In genomic region chr19:48954595-48955307, GRCh38 we compare ENCODE assay signal across 8 cellular contexts. TPM values are rescaled to one million over a fixed set of nuclear protein-coding genes. Genes with fewer than 3 reads are reported as not detected.
DNase-seq lines count a peak whose midpoint lies in the region; ATAC-seq and TF ChIP-seq lines count a peak whose summit lies in the region.

BAX (plus strand) TSS chr19:48954875; CDS start chr19:48954929, 54 bp downstream.

- H3K27me3 ChIP-seq in ACC112 (ENCODE audit: insufficient read depth, low read length) (no peaks in the 10 kb centered on the region), skeletal muscle tissue (ENCODE audit: control insufficient read depth in 3 of 3, insufficient read depth in 3 of 3, low read length in 3 of 3) (no peaks in the 10 kb centered on the region)

- no peak for TF ChIP-seq CTCF in VCaP (conservative IDR thresholded peaks at IDR 0.05)

- DNase-seq in NCI-H2171 treated with DMSO at 0.1 percent for 48 hours (lab: John Stamatoyannopoulos, UW) (peak; percentile 96), T47D (ENCODE audit: low read depth in 1 of 2, low spot score in 1 of 2) (peak; percentile 93 to 97)

- H3K9ac ChIP-seq in skeletal muscle tissue (ENCODE audit: low read depth in 1 of 3, low read length in 3 of 3): peak within 1 kb of the TSS; percentile 89 to 93 (median 90)

- H3K36me3 ChIP-seq in ACC112 (ENCODE audit: insufficient read depth, low read length) (0 out of 2 replicates have a peak, but pooled peaks cover 5% of the 10 kb centered on the region), skeletal muscle tissue (ENCODE audit: control insufficient read depth in 3 of 3, insufficient read depth in 3 of 3, low read length in 3 of 3) (peaks cover 0 to 5% (median 3%) of the 10 kb centered on the region in 3 donors)

- in situ Hi-C loops in T47D (cut with HindIII; ENCODE audit: low pct_unique_long_range_greater_than_20kb, low sequenced_read_pairs): no loop called here

- H3K27ac ChIP-seq in ACC112 (ENCODE audit: low read depth, low read length): peak within 1 kb of the TSS; percentile 76
- H3K27ac ChIP-seq in VCaP: peak within 1 kb of the TSS; percentile 86
- peak within 1 kb of the TSS; percentile 74 for H3K27ac ChIP-seq in skeletal muscle tissue (ENCODE audit: low read depth, low read length)

- H3K79me2 ChIP-seq in ACC112 (ENCODE audit: control insufficient read depth, insufficient read depth, low read length, unreplicated experiment): peaks cover 15% of the 10 kb centered on the region

- ATAC-seq in GM18867 (IDR thresholded peaks at IDR 0.05; ENCODE audit: unreplicated experiment): peak; percentile 80
- ATAC-seq in HG03097 (IDR thresholded peaks at IDR 0.05; ENCODE audit: low FRiP score, unreplicated experiment): peak; percentile 79

- peaks cover 3% of the 10 kb centered on the region for H3K4me1 ChIP-seq in ACC112 (ENCODE audit: control insufficient read depth, insufficient read depth, low read length, unreplicated experiment)
- H3K4me1 ChIP-seq in skeletal muscle tissue (ENCODE audit: control insufficient read depth in 3 of 3, insufficient read depth in 3 of 3, low read length in 3 of 3): peaks cover 14 to 27% (median 18%) of the 10 kb centered on the region in 3 donors

- no peaks in the 10 kb centered on the region for H3K9me3 ChIP-seq in iPS-18c (ENCODE audit: control insufficient read depth, insufficient read depth, low read length)
- no peaks in the 10 kb centered on the region for H3K9me3 ChIP-seq in skeletal muscle tissue (ENCODE audit: control insufficient read depth in 3 of 3, low read length in 3 of 3)

- peak within 1 kb of the TSS; percentile 80 for H2AFZ ChIP-seq in ACC112 (ENCODE audit: low read length, unreplicated experiment)

- H3K4me3 ChIP-seq in ACC112 (ENCODE audit: low read depth, low read length) (peak within 1 kb of the TSS; percentile 84), iPS-18c (ENCODE audit: insufficient read depth, low read depth, low read length) (peak within 1 kb of the TSS; percentile 97), skeletal muscle tissue (ENCODE audit: low read length in 3 of 3) (peak within 1 kb of the TSS; percentile 80 to 89 (median 88))

RNA-seq across cellular contexts. Expression of gene BAX, which starts in this region (rescaled TPM):
- 20.4 TPM for total RNA-seq in skeletal muscle tissue

Comparison
In these comparisons a context has a peak if more than half of its experiments do, and no peak if none do; other contexts are left out.
1. Peak in every context shown above with its lines: DNase-seq, ATAC-seq, H3K4me3 ChIP-seq and H3K27ac ChIP-seq.